Comparison of ENCODE assay signal across 8 cellular contexts in genomic region chr16:23863511-23864422, GRCh38. TPM values are rescaled to one million over a fixed set of nuclear protein-coding genes. Genes with fewer than 3 reads are reported as not detected.
DNase-seq lines count a peak whose midpoint lies in the region; ATAC-seq, FAIRE-seq and TF ChIP-seq lines count a peak whose summit lies in the region.

No MANE protein-coding gene starts in this region.

- H3K4me3 Mint-ChIP-seq in Calu3 (ENCODE audit: low read depth, unreplicated experiment) = no peak overlapping the region

- no peak overlapping the region for H2AFZ ChIP-seq in K562 (ENCODE audit: low read depth, low read length)

- DNase-seq in GM10248 (ENCODE audit: extremely low spot score) (peak; percentile 56), K562 (ENCODE audit: extremely low read depth in 1 of 4, low spot score in 3 of 4) (no peak), upper lobe of left lung (no peak), Calu3 (no peak), NCI-H524 treated with DMSO at 0.1 percent for 48 hours (lab: John Stamatoyannopoulos, UW) (no peak)
- no peak for DNase-seq in NK-92 treated with Interleukin-12 subunit alpha and Interleukin-12 subunit beta, amount 100 ng/mL, for 24 hours (lab: John Stamatoyannopoulos, UW)

- H3K9me3 ChIP-seq in K562 (replicated peaks; ENCODE audit: control insufficient read depth, insufficient read depth, low read depth, low read length) (no peaks in the 10 kb centered on the region), upper lobe of left lung (no peaks in the 10 kb centered on the region)

- POLR2A ChIA-PET in GM10248 (lab: Yijun Ruan, JAX) = interaction anchor here (0.9 kb wide), 1 partner anchor 17 kb away, joined by 3 read pairs; no protein-coding TSS in a partner anchor
- POLR2A ChIA-PET in K562 (lab: Yijun Ruan, JAX) = interaction anchor here (0.5 to 1.2 kb wide), 4 partner anchors 9 to 76 kb away, joined by 3 to 4 read pairs (median 3); no protein-coding TSS in a partner anchor

- no peak overlapping the region for H3K4me3 ChIP-seq in K562
- peak overlapping the region in 3 of 4 donors; percentile 13 to 35 (median 24) for H3K4me3 ChIP-seq in upper lobe of left lung

- peak overlapping the region in 1 of 2 experiments; percentile 75; a peak in 2 of 4 replicates for H3K9ac ChIP-seq in K562 (ENCODE audit: insufficient read depth in 1 of 2, low read depth in 2 of 2, low read length in 2 of 2)

- peaks cover 32% of the 10 kb centered on the region for H4K20me1 ChIP-seq in K562 (replicated peaks; ENCODE audit: control insufficient read depth, insufficient read depth, low read length)

- 34% methylated on average over 12 of the region's 12 CpGs for WGBS in K562 (ENCODE audit: insufficient coverage, low coverage, missing lambda C conversion rate)
- 35 to 43% methylated on average over 12 of the region's 12 CpGs for WGBS in upper lobe of left lung, 2 donors

- no peaks in the 10 kb centered on the region for H3K9me1 ChIP-seq in K562 (ENCODE audit: control insufficient read depth, insufficient read depth, low read length)

- H3K36me3 ChIP-seq in K562 (ENCODE audit: control insufficient read depth, insufficient read depth, low read length) = peaks cover 61% of the 10 kb centered on the region
- no peaks in the 10 kb centered on the region for H3K36me3 ChIP-seq in upper lobe of left lung

- no peak overlapping the region for H3K27ac Mint-ChIP-seq in Calu3 (ENCODE audit: unreplicated experiment)

- FAIRE-seq in K562 (lab: Jason Lieb, UNC) = no peak

- no peaks in the 10 kb centered on the region for H3K4me1 Mint-ChIP-seq in Calu3 (ENCODE audit: low read depth, unreplicated experiment)

- no peaks in the 10 kb centered on the region for H3K36me3 Mint-ChIP-seq in Calu3 (ENCODE audit: insufficient read depth, unreplicated experiment)

- ATAC-seq in GM21360 (IDR thresholded peaks at IDR 0.05; ENCODE audit: unreplicated experiment) = peak; percentile 61
- peak; percentile 75 for ATAC-seq in HG03565 (IDR thresholded peaks at IDR 0.05; ENCODE audit: unreplicated experiment)
- peak; percentile 57 for ATAC-seq in K562
- ATAC-seq in upper lobe of left lung (ENCODE audit: low FRiP score in 2 of 2) = peak; percentile 62 to 79

- H3K27ac ChIP-seq in K562 (ENCODE audit: extremely low read depth, low read depth, low read length) (peak overlapping the region; percentile 16; the same call in 2 of the 3 replicates), upper lobe of left lung (peak overlapping the region; percentile 15 to 65 (median 50))

- TF ChIP-seq EP300 in K562 (IDR thresholded peaks at IDR 0.05; ENCODE audit: low read length) (peak; percentile 41), upper lobe of left lung (IDR thresholded peaks at IDR 0.05) (no peak)

- H3K27me3 Mint-ChIP-seq in Calu3 (ENCODE audit: unreplicated experiment) = peaks cover 84% of the 10 kb centered on the region

- H3K4me2 ChIP-seq in K562 (ENCODE audit: insufficient read depth, low read length) = peak overlapping the region; percentile 17; the same call in 1 of the 2 replicates

- no peak for TF ChIP-seq RAD21 in K562 (CRISPR knock-in tag; conservative IDR thresholded peaks at IDR 0.05 in 1 of 2, IDR thresholded peaks at IDR 0.05 in 1 of 2)

- H3K4me1 ChIP-seq in K562 (replicated peaks in 1 of 2; ENCODE audit: control insufficient read depth in 2 of 2, insufficient read depth in 2 of 2, low read length in 2 of 2) = peaks cover 22 to 38% of the 10 kb centered on the region in 2 experiments
- H3K4me1 ChIP-seq in upper lobe of left lung = peaks cover 14 to 28% (median 21%) of the 10 kb centered on the region in 4 donors

- no peak for TF ChIP-seq CTCF in GM10248 (IDR thresholded peaks at IDR 0.05; ENCODE audit: control extremely low read depth, extremely low read depth, low read depth, missing control alignments)
- no peak for TF ChIP-seq CTCF in K562 (IDR thresholded peaks at IDR 0.05 in 2 of 3, conservative IDR thresholded peaks at IDR 0.05 in 1 of 3; ENCODE audit: insufficient read depth in 2 of 3, low read depth in 1 of 3, low read length in 3 of 3)
- no peak for TF ChIP-seq CTCF in upper lobe of left lung (IDR thresholded peaks at IDR 0.05)
- TF ChIP-seq CTCF in Calu3 (IDR thresholded peaks at IDR 0.05; ENCODE audit: unreplicated experiment) = no peak

- H3K27me3 ChIP-seq in K562 (ENCODE audit: control insufficient read depth in 2 of 2, insufficient read depth in 2 of 2, low read length in 2 of 2) (no peaks in the 10 kb centered on the region), upper lobe of left lung (no peaks in the 10 kb centered on the region)

- in situ Hi-C loops in K562 (cut with MboI) = no loop called here

- no peak for TF ChIP-seq POLR2A in K562 (conservative IDR thresholded peaks at IDR 0.05)
- no peak for TF ChIP-seq POLR2A in upper lobe of left lung (IDR thresholded peaks at IDR 0.05)

- intact Hi-C loops in K562 (cut with micrococcal nuclease) (no loop called here), Calu3 (cut with micrococcal nuclease; ENCODE audit: unreplicated experiment) (no loop called here)

- no peaks in the 10 kb centered on the region for H3K9me3 Mint-ChIP-seq in Calu3 (ENCODE audit: low read depth, unreplicated experiment)

- BruUV-seq in K562 (replicated peaks; lab: Mats Ljungman, UMichigan) = no TSS peak
- no TSS peak for BruUV-seq in Calu3 (replicated peaks; lab: Mats Ljungman, UMichigan)

- CTCF ChIA-PET in GM10248 (lab: Yijun Ruan, JAX) (interaction anchor here (1.0 to 1.9 kb wide), 11 partner anchors 9 to 178 kb away, joined by 3 to 10 read pairs (median 4); no protein-coding TSS in a partner anchor), K562 (lab: Yijun Ruan, JAX; ENCODE audit: low intra/inter-chr PET ratio) (no interaction called here), Calu3 (lab: Charles Lee) (no interaction called here)

- H3K79me2 ChIP-seq in K562 (ENCODE audit: control insufficient read depth, insufficient read depth, low read length) = peaks cover 96% of the 10 kb centered on the region

TF ChIP-seq in K562, 482 proteins besides CTCF, POLR2A, EP300 and RAD21 (continues in another document):
- TF ChIP-seq STAT5A (IDR thresholded peaks at IDR 0.05; ENCODE audit: borderline replicate concordance, low read length) (no peak), TBP (optimal IDR thresholded peaks at IDR 0.05; ENCODE audit: low read depth, low read length) (no peak), FOXK1 (CRISPR knock-in tag; IDR thresholded peaks at IDR 0.05; ENCODE audit: borderline replicate concordance) (no peak), HOMEZ (CRISPR knock-in tag; IDR thresholded peaks at IDR 0.05) (no peak)

RNA-seq across cellular contexts. Expression of gene PRKCB, which starts 28.0 kb away (rescaled TPM):
- total RNA-seq in K562 (2011; cell fraction: chromatin; rRNA removed; ENCODE audit: low replicate concordance) = 589 and 727 TPM in 2 replicates
- total RNA-seq in K562 (2011; cell fraction: nucleolus; rRNA removed) = 260 and 276 TPM in 2 replicates
- 490 and 887 TPM in 2 replicates for total RNA-seq in K562 (2011; cell fraction: nucleoplasm; rRNA removed)
- total RNA-seq in K562 (2014; rRNA removed) (111 and 151 TPM in 2 replicates), K562 (2014; rRNA removed; fragmentation: Illumina TruSeq; extraction: Trizol) (184 and 197 TPM in 2 replicates), K562 (2015; rRNA removed; fragmentation: Illumina TruSeq; extraction: Trizol) (140 and 148 TPM in 2 replicates), K562 (2021) (199 and 214 TPM in 2 replicates), upper lobe of left lung (10 to 100 TPM in 5 of 6 donors, 1 to 10 TPM in 1; 9.6 to 28.0 (median 13.9) TPM), Calu3 (2022) (not detected in 2 replicates)
- polyA plus RNA-seq in K562 (2011; rRNA removed) (157 and 276 TPM in 2 replicates), K562 (2014; fragmentation: Illumina TruSeq; extraction: Trizol) (161 and 185 TPM in 2 replicates), K562 (2014; fragmentation: Nextera tagmentation; extraction: Ambion mirVana) (10 to 100 TPM; 49.9 to 64.3 TPM), K562 (2014; rRNA removed) (102 and 116 TPM in 2 replicates)
- 122 and 401 TPM in 2 replicates for polyA plus RNA-seq in K562 (2011; cell fraction: cytosol; rRNA removed)
- polyA plus RNA-seq in K562 (2011; cell fraction: nucleus; rRNA removed) = 204 and 318 TPM in 2 replicates
- polyA plus RNA-seq in K562 (2012) = 162 and 213 TPM in 2 replicates
- polyA minus RNA-seq in K562 (2011; rRNA and poly(A)+ RNA removed) = 397 and 705 TPM in 2 replicates
- 224 and 329 TPM in 2 replicates for polyA minus RNA-seq in K562 (2011; cell fraction: cytosol; rRNA and poly(A)+ RNA removed)
- 155 and 218 TPM in 2 replicates for polyA minus RNA-seq in K562 (2011; cell fraction: nucleus; rRNA and poly(A)+ RNA removed)

Comparison
In these comparisons a context has a peak if more than half of its experiments do, and no peak if none do; other contexts are left out.
1. RNA of gene PRKCB, which starts 28.0 kb away (total RNA-seq): 111 to 887 TPM in K562 and 9.6 to 28.0 TPM in upper lobe of left lung; not detected in Calu3; every median in the first group is over 10 times any median in the second.
2. Peak in every context shown above with its lines, with median percentiles within 50 percentile points of each other: ATAC-seq.